Comparison of ENCODE assay signal across 19 cellular contexts in genomic region chrX:100647095-100647494, GRCh38. TPM values are rescaled to one million over a fixed set of nuclear protein-coding genes. Genes with fewer than 3 reads are reported as not detected.
DNase-seq lines count a peak whose midpoint lies in the region; ATAC-seq, FAIRE-seq and TF ChIP-seq lines count a peak whose summit lies in the region.
"Had no signal": no experiment of that assay in that cellular context is flagged by ENCODE, and none has a peak within 500 bp of the region (broad histone marks: within the 10 kb centered on the region; RNA-seq: fewer than 3 reads in every experiment).

No MANE protein-coding gene starts in this region.

- H3K4me3 ChIP-seq in GM23248 (peak overlapping the region; percentile 18; the same call in 1 of the 2 replicates), astrocyte (ENCODE audit: insufficient read depth, low read depth, low read length) (no peak overlapping the region), gastroesophageal sphincter (no peak overlapping the region), skeletal muscle satellite cell (ENCODE audit: low read length) (no peak overlapping the region)
- H3K4me3 ChIP-seq: body of pancreas, Peyer's patch had no signal

- H3K79me2 ChIP-seq in GM23248 (ENCODE audit: insufficient read depth) (0 out of 2 replicates have a peak, but pooled peaks cover 19% of the 10 kb centered on the region), astrocyte (ENCODE audit: insufficient read depth, low read length) (peaks cover 22% of the 10 kb centered on the region)
- H3K79me2 ChIP-seq: parathyroid adenoma had no signal

- H3K36me3 ChIP-seq in GM23248 (ENCODE audit: low read depth) (no peaks in the 10 kb centered on the region), astrocyte (ENCODE audit: insufficient read depth, low read length) (no peaks in the 10 kb centered on the region), gastroesophageal sphincter (no peaks in the 10 kb centered on the region), skeletal muscle satellite cell (ENCODE audit: insufficient read depth, low read length) (no peaks in the 10 kb centered on the region)
- H3K36me3 ChIP-seq: Peyer's patch had no signal

- FAIRE-seq in astrocyte (lab: Jason Lieb, UNC), result no peak
- FAIRE-seq: HTR-8/SVneo had no signal

- WGBS in GM23248 (ENCODE audit: low coverage in 1 of 2, low lambda C conversion rate in 2 of 2, missing lambda C conversion rate in 2 of 2), 2 experiments, result 0% methylated on average over 1 of the region's 1 CpG; no CpG with 5 or more reads in 1 of the 2 experiments
- no CpG with 5 or more reads among the region's 1 CpG for WGBS in gastroesophageal sphincter (ENCODE audit: low coverage in 1 of 2), 2 donors

- ATAC-seq in gastroesophageal sphincter (no peak), GM18907 (IDR thresholded peaks at IDR 0.05; ENCODE audit: unreplicated experiment) (no peak), HG03439 (IDR thresholded peaks at IDR 0.05; ENCODE audit: unreplicated experiment) (no peak)
- ATAC-seq: body of pancreas; CD8-positive, alpha-beta T cell; T-helper 17 cell had no signal

- no peaks in the 10 kb centered on the region for H3K36me3 Mint-ChIP-seq in astrocyte (ENCODE audit: low read depth, unreplicated experiment)
- H3K36me3 Mint-ChIP-seq: CD8-positive, alpha-beta T cell had no signal

- no peaks in the 10 kb centered on the region for H3K9me3 ChIP-seq in GM23248 (ENCODE audit: low read depth)
- no peaks in the 10 kb centered on the region for H3K9me3 ChIP-seq in astrocyte (ENCODE audit: insufficient read depth, low read depth, low read length)
- H3K9me3 ChIP-seq in gastroesophageal sphincter, result no peaks in the 10 kb centered on the region
- no peaks in the 10 kb centered on the region for H3K9me3 ChIP-seq in skeletal muscle satellite cell (replicated peaks; ENCODE audit: low read length)
- H3K9me3 ChIP-seq: body of pancreas, Peyer's patch had no signal

- H3K27ac ChIP-seq in GM23248 (peak overlapping the region; percentile 100), astrocyte (ENCODE audit: low read depth, low read length) (peak overlapping the region; percentile 95), gastroesophageal sphincter (peak overlapping the region in 3 of 4 donors; percentile 61 to 74 (median 71))
- H3K27ac ChIP-seq: parathyroid adenoma had no signal

- H2AFZ ChIP-seq in GM23248 (no peak overlapping the region), astrocyte (ENCODE audit: low read depth, low read length) (no peak overlapping the region)
- H2AFZ ChIP-seq: parathyroid adenoma had no signal

- peak overlapping the region; percentile 80 for H3K27ac Mint-ChIP-seq in astrocyte (ENCODE audit: unreplicated experiment)
- H3K27ac Mint-ChIP-seq: CD8-positive, alpha-beta T cell; T-helper 17 cell had no signal

- no peaks in the 10 kb centered on the region for H3K27me3 Mint-ChIP-seq in astrocyte (ENCODE audit: low read depth, unreplicated experiment)

- H3K4me1 Mint-ChIP-seq in astrocyte (ENCODE audit: low read depth, unreplicated experiment), result peaks cover 48% of the 10 kb centered on the region

- H3F3A ChIP-seq in GM23248 (ENCODE audit: insufficient read depth), result peaks cover 56% of the 10 kb centered on the region

- H3K9ac ChIP-seq in GM23248 (peak overlapping the region; percentile 89), astrocyte (ENCODE audit: low read length) (no peak overlapping the region), skeletal muscle satellite cell (ENCODE audit: low read depth, low read length) (peak overlapping the region; percentile 42)
- H3K9ac ChIP-seq: parathyroid adenoma had no signal

- H3K4me1 ChIP-seq in GM23248 (ENCODE audit: insufficient read depth) (peaks cover 54% of the 10 kb centered on the region), astrocyte (ENCODE audit: insufficient read depth, low read length) (peaks cover 60% of the 10 kb centered on the region), gastroesophageal sphincter (peaks cover 0 to 5% (median 2%) of the 10 kb centered on the region in 3 donors), skeletal muscle satellite cell (ENCODE audit: control insufficient read depth, insufficient read depth, low read length) (peaks cover 57% of the 10 kb centered on the region)
- H3K4me1 ChIP-seq: parathyroid adenoma had no signal

- H3K4me2 ChIP-seq in GM23248 (ENCODE audit: unreplicated experiment) (no peak overlapping the region), astrocyte (ENCODE audit: low read length) (peak overlapping the region; percentile 82), skeletal muscle satellite cell (ENCODE audit: low read length) (peak overlapping the region; percentile 44)

- H3K27me3 ChIP-seq in GM23248 (replicated peaks; ENCODE audit: insufficient read depth) (no peaks in the 10 kb centered on the region), astrocyte (ENCODE audit: insufficient read depth, low read length) (no peaks in the 10 kb centered on the region), gastroesophageal sphincter (no peaks in the 10 kb centered on the region), skeletal muscle satellite cell (ENCODE audit: control insufficient read depth, insufficient read depth, low read length) (no peaks in the 10 kb centered on the region)
- H3K27me3 ChIP-seq: body of pancreas, Peyer's patch had no signal

- H4K20me1 ChIP-seq in GM23248 (ENCODE audit: insufficient read depth) (no peaks in the 10 kb centered on the region), astrocyte (ENCODE audit: insufficient read depth, low read length) (no peaks in the 10 kb centered on the region)

- no peaks in the 10 kb centered on the region for H3K9me2 ChIP-seq in GM23248 (ENCODE audit: insufficient read depth)

- TF ChIP-seq EP300 in gastroesophageal sphincter (IDR thresholded peaks at IDR 0.05), result no peak

- no peaks in the 10 kb centered on the region for H3K9me3 Mint-ChIP-seq in astrocyte (ENCODE audit: unreplicated experiment)
- H3K9me3 Mint-ChIP-seq: CD8-positive, alpha-beta T cell had no signal

- no peak for TF ChIP-seq POLR2A in gastroesophageal sphincter (IDR thresholded peaks at IDR 0.05)

- H3K4me3 Mint-ChIP-seq in astrocyte (ENCODE audit: unreplicated experiment), result peak overlapping the region; percentile 20
- H3K4me3 Mint-ChIP-seq: CD8-positive, alpha-beta T cell; T-helper 17 cell had no signal

- peak; percentile 48 for DNase-seq in GM23248
- DNase-seq in astrocyte (ENCODE audit: low read depth), result peak; percentile 30
- no peak for DNase-seq in GDM1 (lab: John Stamatoyannopoulos, UW)
- DNase-seq in NCI-H1436 treated with DMSO at 0.1 percent for 48 hours (lab: John Stamatoyannopoulos, UW), result no peak
- DNase-seq: activated CD4-positive, alpha-beta T cell treated with anti-CD3 and anti-CD28 coated beads for 4 hours; body of pancreas; CD8-positive, alpha-beta T cell; midbrain; NCI-H446; Peyer's patch; stimulated activated CD4-positive, alpha-beta T cell treated with anti-CD3 and anti-CD28 coated beads, Interleukin-4, amount 100 ng/mL, for 1 hour; stimulated activated naive CD4-positive, alpha-beta T cell; T-helper 17 cell had no signal

- TF ChIP-seq CTCF in astrocyte (IDR thresholded peaks at IDR 0.05; ENCODE audit: insufficient read depth, low read depth, low read length), result no peak
- TF ChIP-seq CTCF in gastroesophageal sphincter (IDR thresholded peaks at IDR 0.05), result no peak

- in situ Hi-C loops in GM23248 (cut with MboI), result no loop called here

RNA-seq across cellular contexts. Expression of gene SRPX2, which starts 3.1 kb away (rescaled TPM):
- 36.5 and 36.7 TPM in 2 replicates for total RNA-seq in GM23248 (2014; rRNA removed; shearing (Covaris generic))
- polyA plus RNA-seq in GM23248 (2016; fragmentation: Nextera tagmentation; extraction: Ambion mirVana), result 40.3 and 40.4 TPM in 2 replicates
- total RNA-seq in astrocyte, result 39.3 and 50.1 TPM in 2 replicates
- total RNA-seq in gastroesophageal sphincter, result 10 to 100 TPM; 24.7 to 52.1 (median 39.7) TPM
- 53.7 and 99.2 TPM in 2 replicates for total RNA-seq in skeletal muscle satellite cell (2012; rRNA removed)
- total RNA-seq: CD8-positive, alpha-beta T cell; T-helper 17 cell had no signal

RNA-seq across cellular contexts. Expression of gene TSPAN6, which starts 10.5 kb away (rescaled TPM):
- total RNA-seq in GM23248 (2014; rRNA removed; shearing (Covaris generic)), result 24.3 and 29.3 TPM in 2 replicates
- polyA plus RNA-seq in GM23248 (2016; fragmentation: Nextera tagmentation; extraction: Ambion mirVana), result 36.5 and 37.8 TPM in 2 replicates
- total RNA-seq in astrocyte (49.7 and 51.2 TPM in 2 replicates), gastroesophageal sphincter (10 to 100 TPM in 2 of 4 donors, 1 to 10 TPM in 2; 6.4 to 16.2 (median 8.5) TPM)
- 16.2 and 21.6 TPM in 2 replicates for total RNA-seq in skeletal muscle satellite cell (2012; rRNA removed)

Comparison
In these comparisons a context has a peak if more than half of its experiments do, and no peak if none do; other contexts are left out.
1. DNase-seq: peak in GM23248 (single experiment) and astrocyte (single experiment); none in GDM1 (single experiment) and NCI-H1436 treated with DMSO at 0.1 percent for 48 hours (single experiment).
2. Peak in every context shown above with its lines, with median percentiles within 50 percentile points of each other: H3K27ac ChIP-seq.